ENCODE assay signal across 28 cellular contexts in the genomic region with DNA sequence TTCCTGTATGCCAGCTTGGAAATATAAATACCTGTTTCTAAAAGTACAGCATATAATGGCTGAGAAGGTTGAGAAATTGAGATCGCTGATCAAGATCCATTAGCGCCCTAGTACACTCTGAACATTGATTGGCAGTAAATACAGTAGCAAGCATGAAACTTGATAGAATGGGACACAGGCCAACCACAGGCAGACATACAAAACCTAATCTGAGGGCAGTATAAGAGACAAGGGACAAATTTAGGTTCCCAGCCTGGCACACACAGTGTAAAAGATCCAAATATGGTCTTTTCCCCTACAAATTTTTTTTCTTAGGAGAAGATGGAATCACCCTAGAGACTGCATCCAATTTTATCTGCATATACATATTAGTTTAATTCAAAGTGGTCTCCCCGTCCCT.
"Had no signal": no experiment of that assay in that cellular context is flagged by ENCODE, and none has a peak within 500 bp of the region (broad histone marks: within the 10 kb centered on the region; RNA-seq: fewer than 3 reads in every experiment).

No MANE protein-coding gene starts in this region.

- H3K4me3 ChIP-seq: adrenal gland, K562 had no signal

- H3K27ac ChIP-seq: adrenal gland had no signal

- DNase-seq: activated CD4-positive, alpha-beta T cell treated with anti-CD3 and anti-CD28 coated beads for 36 hours; activated CD4-positive, alpha-beta T cell treated with anti-CD3 and anti-CD28 coated beads, Interleukin-2, amount 10 ng/mL, durations not matched to agents 7 days and 5 days; activated CD4-positive, alpha-beta T cell treated with anti-CD3 and anti-CD28 coated beads, Interleukin-2, amount 50 U/mL, for 48 hours; activated CD8-positive, alpha-beta T cell treated with anti-CD3 and anti-CD28 coated beads, Interleukin-2, amount 10 ng/mL, durations not matched to agents 7 days and 5 days; activated gamma-delta T cell treated with Interleukin-2 at 50 U/mL for 16 hours; activated naive CD4-positive, alpha-beta T cell treated with anti-CD3 and anti-CD28 coated beads for 36 hours; activated T-cell treated with anti-CD3 and anti-CD28 coated beads, Interleukin-2, amount 50 U/mL, for 4 hours; adrenal gland; central memory CD4-positive, alpha-beta T cell; NCI-H1092 treated with DMSO at 0.1 percent for 48 hours; NCI-H1417; NCI-H146; NCI-H187; NCI-H2029 treated with DMSO at 0.1 percent for 48 hours; NCI-H2107; NCI-H446 treated with DMSO at 0.1 percent for 48 hours; NCI-H526; NCI-H748 treated with DMSO at 0.1 percent for 48 hours; SIG-M5; SW 1271; T-helper 1 cell; T-helper 2 cell; T-helper 9 cell had no signal

- H3K36me3 ChIP-seq: adrenal gland had no signal

- H3K9me3 ChIP-seq: adrenal gland had no signal

- H3K27me3 ChIP-seq: adrenal gland had no signal

- ATAC-seq: activated CD4-positive, alpha-beta T cell treated with anti-CD3 and anti-CD28 coated beads for 36 hours; activated CD4-positive, CD25-positive, alpha-beta regulatory T cell treated with anti-CD3 and anti-CD28 coated beads, Interleukin-2, amount 50 U/mL, for 24 hours; activated CD8-positive, alpha-beta T cell treated with anti-CD3 and anti-CD28 coated beads, Interleukin-2, amount 10 ng/mL, durations not matched to agents 7 days and 5 days; activated naive CD4-positive, alpha-beta T cell treated with anti-CD3 and anti-CD28 coated beads, Interleukin-2, amount 50 U/mL, for 72 hours; activated T-cell treated with anti-CD3 and anti-CD28 coated beads, Interleukin-2, amount 50 U/mL, for 4 hours; K562; Panc1; SK-N-SH treated with all-trans-retinoic acid at 6 μM for 48 hours had no signal
